Comparison of ENCODE assay signal across 9 cellular contexts in the genomic region with DNA sequence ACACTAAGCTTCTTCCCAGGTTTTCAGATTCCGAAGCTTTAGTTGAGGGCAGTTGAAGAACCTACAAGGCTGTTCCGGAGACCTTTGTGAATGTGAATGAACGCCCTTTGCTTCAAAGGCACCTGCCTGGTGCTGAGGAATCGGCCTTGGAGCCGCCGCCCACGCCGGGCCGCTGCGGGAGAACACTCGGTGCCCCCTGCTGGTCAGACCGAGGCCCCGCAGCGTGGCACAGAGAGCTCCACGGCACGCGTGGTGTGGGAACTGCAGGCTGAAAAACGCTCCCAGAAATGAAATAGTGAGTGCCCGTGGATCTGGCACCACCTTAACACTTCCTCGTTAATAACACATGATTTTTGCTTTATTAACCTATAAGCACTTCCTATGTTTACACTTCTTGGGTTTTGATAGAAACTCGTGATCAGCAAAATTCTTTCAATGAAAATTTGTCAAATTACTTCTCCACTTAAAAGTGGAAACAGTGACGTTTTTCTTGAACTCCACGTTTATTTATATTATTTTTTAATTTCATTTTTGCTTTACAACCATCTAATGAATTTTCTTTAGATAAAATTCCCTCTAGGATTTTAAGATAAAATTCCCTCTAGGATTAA.
DNase-seq lines count a peak whose midpoint lies in the region; ATAC-seq and TF ChIP-seq lines count a peak whose summit lies in the region.
"Had no signal": no experiment of that assay in that cellular context is flagged by ENCODE, and none has a peak within 500 bp of the region (broad histone marks: within the 10 kb centered on the region; RNA-seq: fewer than 3 reads in every experiment).

No MANE protein-coding gene starts in this region.

- intact Hi-C loops in left ventricle myocardium superior (cut with micrococcal nuclease), result loop anchor here (5.0 kb wide), 1 partner anchor 239 kb away; no protein-coding TSS in a partner anchor
- intact Hi-C loops in lower leg skin (cut with DNase I; ENCODE audit: low total_unique reads), result no loop called here

- H3K4me1 Mint-ChIP-seq in activated T-cell treated with anti-CD3 and anti-CD28 coated beads, Interleukin-2, amount 50 U/mL, for 72 hours (ENCODE audit: low read depth), result no peaks in the 10 kb centered on the region
- H3K4me1 Mint-ChIP-seq in effector memory CD8-positive, alpha-beta T cell (ENCODE audit: low read depth in 2 of 2), result no peaks in the 10 kb centered on the region
- H3K4me1 Mint-ChIP-seq: T-helper 17 cell had no signal

- ATAC-seq in activated T-cell treated with anti-CD3 and anti-CD28 coated beads, Interleukin-2, amount 50 U/mL, for 72 hours (replicated peaks in 1 of 2), result no peak
- ATAC-seq in left ventricle myocardium superior, result peak; percentile 76
- no peak for ATAC-seq in effector memory CD8-positive, alpha-beta T cell (replicated peaks)
- ATAC-seq in HG02798 (IDR thresholded peaks at IDR 0.05; ENCODE audit: poor library complexity, unreplicated experiment), result no peak
- ATAC-seq: T-helper 17 cell had no signal

- H3K9me3 ChIP-seq in MM.1S (replicated peaks; ENCODE audit: insufficient read depth, low read length), result no peaks in the 10 kb centered on the region

- H4K20me1 ChIP-seq in MM.1S (ENCODE audit: insufficient read depth, low read length), result no peaks in the 10 kb centered on the region

- no peak for TF ChIP-seq POLR2A in lower leg skin (IDR thresholded peaks at IDR 0.05)

- no peaks in the 10 kb centered on the region for H3K79me2 ChIP-seq in MM.1S (ENCODE audit: low read length)

- H3K4me3 ChIP-seq in MM.1S (ENCODE audit: low read length) (peak overlapping the region; percentile 6; the same call in 1 of the 2 replicates), lower leg skin (ENCODE audit: low read depth, poor library complexity, severe bottlenecking) (no peak overlapping the region)

- 7 to 12% methylated on average over 23 of the region's 23 CpGs for WGBS in lower leg skin, 2 donors

- H3K9ac ChIP-seq in MM.1S (ENCODE audit: low read length), result no peak overlapping the region

- no peak overlapping the region for H3K4me3 Mint-ChIP-seq in activated T-cell treated with anti-CD3 and anti-CD28 coated beads, Interleukin-2, amount 50 U/mL, for 72 hours
- H3K4me3 Mint-ChIP-seq in effector memory CD8-positive, alpha-beta T cell, result no peak overlapping the region
- H3K4me3 Mint-ChIP-seq: T-helper 17 cell had no signal

- H3K4me1 ChIP-seq in MM.1S (ENCODE audit: low read length), result no peaks in the 10 kb centered on the region

- H2AFZ ChIP-seq in MM.1S (ENCODE audit: low read length), result peak overlapping the region; percentile 28; the same call in 1 of the 2 replicates

- DNase-seq in GDM1 (lab: John Stamatoyannopoulos, UW) (peak; percentile 27), MM.1S (peak; percentile 86), left ventricle myocardium superior (peak; percentile 71), lower leg skin (ENCODE audit: low spot score in 2 of 2) (no peak)
- peak; percentile 49 to 59 for DNase-seq in activated T-cell treated with anti-CD3 and anti-CD28 coated beads, Interleukin-2, amount 50 U/mL, for 72 hours
- peak; percentile 69 for DNase-seq in stimulated activated CD4-positive, alpha-beta T cell treated with anti-CD3 and anti-CD28 coated beads, Interleukin-15, amount 100 ng/mL, for 24 hours
- no peak for DNase-seq in effector memory CD8-positive, alpha-beta T cell

- no peak overlapping the region for H3K27ac Mint-ChIP-seq in activated T-cell treated with anti-CD3 and anti-CD28 coated beads, Interleukin-2, amount 50 U/mL, for 72 hours
- H3K27ac Mint-ChIP-seq in effector memory CD8-positive, alpha-beta T cell, result no peak overlapping the region
- H3K27ac Mint-ChIP-seq: T-helper 17 cell had no signal

- no peaks in the 10 kb centered on the region for H3K27me3 ChIP-seq in MM.1S (replicated peaks; ENCODE audit: insufficient read depth, low read length)

- no peaks in the 10 kb centered on the region for H3K9me2 ChIP-seq in MM.1S (replicated peaks; ENCODE audit: insufficient read depth, low read length)

- H3F3A ChIP-seq in MM.1S (ENCODE audit: insufficient read depth, low read length), result no peaks in the 10 kb centered on the region

- peak overlapping the region; percentile 52 for H3K4me2 ChIP-seq in MM.1S (ENCODE audit: low read depth, low read length)

- H3K9me3 Mint-ChIP-seq in activated T-cell treated with anti-CD3 and anti-CD28 coated beads, Interleukin-2, amount 50 U/mL, for 72 hours, result peaks cover 3% of the 10 kb centered on the region in 2 donors
- H3K9me3 Mint-ChIP-seq in effector memory CD8-positive, alpha-beta T cell, result peaks cover 9 to 10% of the 10 kb centered on the region in 2 donors

- H3K27ac ChIP-seq in MM.1S (ENCODE audit: low read length), result no peak overlapping the region

- no peaks in the 10 kb centered on the region for H3K27me3 Mint-ChIP-seq in activated T-cell treated with anti-CD3 and anti-CD28 coated beads, Interleukin-2, amount 50 U/mL, for 72 hours (ENCODE audit: low read depth)
- no peaks in the 10 kb centered on the region for H3K27me3 Mint-ChIP-seq in effector memory CD8-positive, alpha-beta T cell
- H3K27me3 Mint-ChIP-seq: T-helper 17 cell had no signal

- no peaks in the 10 kb centered on the region for H3K36me3 Mint-ChIP-seq in activated T-cell treated with anti-CD3 and anti-CD28 coated beads, Interleukin-2, amount 50 U/mL, for 72 hours (ENCODE audit: insufficient read depth in 2 of 2)
- H3K36me3 Mint-ChIP-seq in effector memory CD8-positive, alpha-beta T cell (ENCODE audit: insufficient read depth), result no peaks in the 10 kb centered on the region

- peak; percentile 100 for TF ChIP-seq CTCF in MM.1S (IDR thresholded peaks at IDR 0.05; ENCODE audit: low read length)
- TF ChIP-seq CTCF in lower leg skin (IDR thresholded peaks at IDR 0.05), result no peak

- no peaks in the 10 kb centered on the region for H3K36me3 ChIP-seq in MM.1S (replicated peaks; ENCODE audit: insufficient read depth, low read length)

Comparison
In these comparisons a context has a peak if more than half of its experiments do, and no peak if none do; other contexts are left out.
1. DNase-seq: peak in GDM1 (single experiment), MM.1S (single experiment), activated T-cell treated with anti-CD3 and anti-CD28 coated beads, Interleukin-2, amount 50 U/mL, for 72 hours (2 of 2), left ventricle myocardium superior (single experiment) and stimulated activated CD4-positive, alpha-beta T cell treated with anti-CD3 and anti-CD28 coated beads, Interleukin-15, amount 100 ng/mL, for 24 hours (single experiment); none in effector memory CD8-positive, alpha-beta T cell (0 of 3) and lower leg skin (0 of 2).